Comparison of ENCODE assay signal across 1 cellular context in genomic region chr20:1965520-1966278, GRCh38.
TF ChIP-seq lines count a peak whose summit lies in the region.

No MANE protein-coding gene starts in this region.

TF ChIP-seq in K562, 482 proteins besides CTCF, POLR2A, EP300 and RAD21 (continued from another document and continues in another):
- TF ChIP-seq ZNF740 (CRISPR knock-in tag; IDR thresholded peaks at IDR 0.05) (peak; percentile 62; the same call in 1 of the 2 replicates), ZNF740 (tag; IDR thresholded peaks at IDR 0.05) (no peak), XRCC3 (IDR thresholded peaks at IDR 0.05) (no peak), SP2 (IDR thresholded peaks at IDR 0.05; ENCODE audit: extremely low read depth, low read depth, low read length, poor library complexity, severe bottlenecking) (no peak), E2F6 (IDR thresholded peaks at IDR 0.05; ENCODE audit: borderline replicate concordance in 1 of 2, extremely low read depth in 1 of 2, insufficient read depth in 1 of 2, insufficient read length in 1 of 2, low read depth in 1 of 2, low read length in 1 of 2, poor library complexity in 1 of 2, severe bottlenecking in 1 of 2) (peak in 1 of 2 experiments; percentile 34), MEF2D (tag; conservative IDR thresholded peaks at IDR 0.05; ENCODE audit: low read depth) (no peak), ZNF212 (CRISPR knock-in tag; IDR thresholded peaks at IDR 0.05) (no peak), ZC3H11A (IDR thresholded peaks at IDR 0.05; ENCODE audit: low read depth, low read length) (no peak), NKRF (IDR thresholded peaks at IDR 0.05; ENCODE audit: borderline replicate concordance) (no peak), CEBPG (CRISPR knock-in tag; IDR thresholded peaks at IDR 0.05) (no peak), CEBPG (tag; conservative IDR thresholded peaks at IDR 0.05 in 1 of 2, IDR thresholded peaks at IDR 0.05 in 1 of 2) (peak; percentile 23 to 34; a peak in 3 of 4 replicates), RB1 (IDR thresholded peaks at IDR 0.05; ENCODE audit: low read depth) (peak; percentile 19; the same call in 1 of the 2 replicates), ZNF830 (CRISPR knock-in tag; IDR thresholded peaks at IDR 0.05) (no peak), E2F3 (CRISPR knock-in tag; IDR thresholded peaks at IDR 0.05) (no peak), CBX1 (IDR thresholded peaks at IDR 0.05; ENCODE audit: low read depth) (no peak), POLR2G (IDR thresholded peaks at IDR 0.05; ENCODE audit: low read depth, low read length) (no peak), ZNF224 (CRISPR knock-in tag; IDR thresholded peaks at IDR 0.05) (no peak), RBM14 (IDR thresholded peaks at IDR 0.05; ENCODE audit: borderline replicate concordance, insufficient read depth, low read depth, low read length) (no peak), SMAD1 (IDR thresholded peaks at IDR 0.05; ENCODE audit: low read depth, low read length, partially characterized antibody) (no peak), ZBTB9 (CRISPR knock-in tag; IDR thresholded peaks at IDR 0.05) (no peak), ZNF175 (CRISPR knock-in tag; IDR thresholded peaks at IDR 0.05; ENCODE audit: low read depth) (no peak), DEAF1 (CRISPR knock-in tag; IDR thresholded peaks at IDR 0.05) (peak; percentile 56; the same call in 1 of the 2 replicates), PATZ1 (CRISPR knock-in tag; IDR thresholded peaks at IDR 0.05; ENCODE audit: borderline replicate concordance) (no peak), RAD51 (IDR thresholded peaks at IDR 0.05; ENCODE audit: borderline replicate concordance, low read depth) (peak; percentile 42; the same call in 1 of the 2 replicates), BACH1 (tag; IDR thresholded peaks at IDR 0.05) (no peak), KLF13 (tag; IDR thresholded peaks at IDR 0.05; ENCODE audit: borderline replicate concordance, low read depth) (0 out of 2 replicates have a peak, but pooled peaks have one; percentile 39), CC2D1A (IDR thresholded peaks at IDR 0.05) (peak; percentile 34; the same call in 1 of the 2 replicates), CBX5 (IDR thresholded peaks at IDR 0.05; ENCODE audit: borderline replicate concordance, low read depth) (no peak), HNRNPH1 (optimal IDR thresholded peaks at IDR 0.05; ENCODE audit: low read depth, low read length) (no peak), MCM5 (IDR thresholded peaks at IDR 0.05; ENCODE audit: low read depth) (no peak), MAFK (IDR thresholded peaks at IDR 0.05; ENCODE audit: low read length) (no peak), CREM (IDR thresholded peaks at IDR 0.05; ENCODE audit: low read depth) (peak; percentile 39; the same call in 1 of the 2 replicates), ZFP30 (CRISPR knock-in tag; IDR thresholded peaks at IDR 0.05; ENCODE audit: borderline replicate concordance) (no peak), ATF4 (CRISPR knock-in tag; IDR thresholded peaks at IDR 0.05) (no peak), STAG1 (CRISPR knock-in tag; IDR thresholded peaks at IDR 0.05; ENCODE audit: borderline replicate concordance) (peak; percentile 60; the same call in 1 of the 2 replicates), ZKSCAN1 (IDR thresholded peaks at IDR 0.05; ENCODE audit: low read depth, low read length) (0 out of 2 replicates have a peak, but pooled peaks have one; percentile 47), KLF1 (tag; IDR thresholded peaks at IDR 0.05) (no peak), FUS (optimal IDR thresholded peaks at IDR 0.05; ENCODE audit: low read depth, low read length) (no peak), CHD2 (IDR thresholded peaks at IDR 0.05; ENCODE audit: low read depth, low read length) (no peak), HSF4 (CRISPR knock-in tag; IDR thresholded peaks at IDR 0.05; ENCODE audit: borderline replicate concordance) (no peak), ETV1 (tag; conservative IDR thresholded peaks at IDR 0.05; ENCODE audit: low read depth) (no peak), ZNF12 (CRISPR knock-in tag; IDR thresholded peaks at IDR 0.05) (no peak), ZNF277 (CRISPR knock-in tag; IDR thresholded peaks at IDR 0.05; ENCODE audit: borderline replicate concordance) (no peak), STAT5B (CRISPR knock-in tag; IDR thresholded peaks at IDR 0.05) (no peak), HMBOX1 (IDR thresholded peaks at IDR 0.05) (no peak), AFF1 (IDR thresholded peaks at IDR 0.05; ENCODE audit: low read depth in 1 of 2, partially characterized antibody in 2 of 2) (no peak), KAT2B (IDR thresholded peaks at IDR 0.05; ENCODE audit: low read depth, low read length) (no peak), TFAP4 (CRISPR knock-in tag; IDR thresholded peaks at IDR 0.05; ENCODE audit: borderline replicate concordance) (peak; percentile 18; the same call in 1 of the 2 replicates)
